18 cellular contexts compared by ENCODE assay signal in genomic region chr11:46492540-46492939, GRCh38.
DNase-seq lines count a peak whose midpoint lies in the region; ATAC-seq and TF ChIP-seq lines count a peak whose summit lies in the region.
"Had no signal": no experiment of that assay in that cellular context is flagged by ENCODE, and none has a peak within 500 bp of the region (broad histone marks: within the 10 kb centered on the region; RNA-seq: fewer than 3 reads in every experiment).

No MANE protein-coding gene starts in this region.

- H4K20me1 ChIP-seq in Loucy (ENCODE audit: insufficient read depth, low read length, poor library complexity, severe bottlenecking) (peaks cover 4% of the 10 kb centered on the region), OCI-LY7 (ENCODE audit: insufficient read depth, low read length) (no peaks in the 10 kb centered on the region)

- H3K79me2 ChIP-seq in Loucy (ENCODE audit: insufficient read depth, low read length) (no peaks in the 10 kb centered on the region), OCI-LY7 (ENCODE audit: insufficient read depth, low read depth, low read length) (no peaks in the 10 kb centered on the region)

- TF ChIP-seq CTCF in Loucy (conservative IDR thresholded peaks at IDR 0.05; ENCODE audit: low read length) = no peak
- TF ChIP-seq CTCF in fibroblast of mammary gland (conservative IDR thresholded peaks at IDR 0.05; ENCODE audit: control insufficient read depth, insufficient read depth, low read depth, low read length) = no peak
- no peak for TF ChIP-seq CTCF in mucosa of descending colon (IDR thresholded peaks at IDR 0.05)
- no peak for TF ChIP-seq CTCF in upper lobe of right lung (IDR thresholded peaks at IDR 0.05)
- no peak for TF ChIP-seq CTCF in OCI-LY7 (conservative IDR thresholded peaks at IDR 0.05; ENCODE audit: low read length)

- H2AFZ ChIP-seq in Loucy (ENCODE audit: low read length) (no peak overlapping the region), OCI-LY7 (ENCODE audit: low read length) (no peak overlapping the region)

- H3K4me1 ChIP-seq in Loucy (ENCODE audit: insufficient read depth, low read length, poor library complexity, severe bottlenecking) (peaks cover 10% of the 10 kb centered on the region), mucosa of descending colon (ENCODE audit: low read depth) (peaks cover 26% of the 10 kb centered on the region), upper lobe of right lung (peaks cover 16% of the 10 kb centered on the region), OCI-LY7 (ENCODE audit: insufficient read depth, low read length, poor library complexity, severe bottlenecking) (no peaks in the 10 kb centered on the region)

- DNase-seq in fibroblast of mammary gland (ENCODE audit: low read depth) = peak; percentile 40
- peak; percentile 67 to 77 (median 70) for DNase-seq in mucosa of descending colon
- no peak for DNase-seq in upper lobe of right lung
- no peak for DNase-seq in anterior cingulate cortex (lab: John Stamatoyannopoulos, UW)
- DNase-seq in OCI-LY7 (ENCODE audit: low spot score) = no peak
- DNase-seq: activated B cell treated with CpG ODN at 0.5 μM for 24 hours; activated CD4-positive, alpha-beta memory T cell treated with anti-CD3 and anti-CD28 coated beads, Interleukin-2, amount 10 ng/mL, durations not matched to agents 7 days and 5 days; endodermal cell; islet precursor cell; mesendoderm; NCI-H1417; NCI-H526 treated with DMSO at 0.1 percent for 48 hours; OCI-M1; T-helper 2 cell; thyroid gland had no signal

- POLR2A ChIA-PET in OCI-LY7 (lab: Charles Lee) = interaction anchor here (0.6 to 1.2 kb wide), 2 partner anchors 15 to 34 kb away, joined by 3 read pairs; no protein-coding TSS in a partner anchor

- no peak overlapping the region for H3K4me3 ChIP-seq in Loucy (ENCODE audit: low read length, poor library complexity, severe bottlenecking)
- H3K4me3 ChIP-seq in fibroblast of mammary gland (ENCODE audit: control insufficient read depth, low read depth, low read length) = no peak overlapping the region
- no peak overlapping the region for H3K4me3 ChIP-seq in mucosa of descending colon
- no peak overlapping the region for H3K4me3 ChIP-seq in upper lobe of right lung
- H3K4me3 ChIP-seq in OCI-LY7 (ENCODE audit: low read depth, low read length, poor library complexity, severe bottlenecking) = no peak overlapping the region
- H3K4me3 ChIP-seq: thyroid gland had no signal

- CTCF ChIA-PET in OCI-LY7 (lab: Charles Lee; ENCODE audit: unreplicated experiment) = no interaction called here

- no peaks in the 10 kb centered on the region for H3K9me2 ChIP-seq in Loucy (replicated peaks; ENCODE audit: low read depth, low read length)
- no peaks in the 10 kb centered on the region for H3K9me2 ChIP-seq in OCI-LY7 (ENCODE audit: insufficient read depth, low read length)

- H3K4me2 ChIP-seq in Loucy (ENCODE audit: low read depth, low read length, poor library complexity, severe bottlenecking) = no peak overlapping the region
- H3K4me2 ChIP-seq in OCI-LY7 (ENCODE audit: low read length) = no peak overlapping the region

- BruUV-seq in OCI-LY7 (replicated peaks; lab: Mats Ljungman, UMichigan) = no TSS peak

- peaks cover 54% of the 10 kb centered on the region; the same call in 1 of the 2 replicates for H3K36me3 ChIP-seq in Loucy (ENCODE audit: insufficient read depth, low read length)
- H3K36me3 ChIP-seq in mucosa of descending colon (ENCODE audit: low read depth) = no peaks in the 10 kb centered on the region
- H3K36me3 ChIP-seq in upper lobe of right lung = peaks cover 38% of the 10 kb centered on the region
- peaks cover 35% of the 10 kb centered on the region; the same call in 1 of the 2 replicates for H3K36me3 ChIP-seq in OCI-LY7 (ENCODE audit: insufficient read depth, low read length)
- H3K36me3 ChIP-seq: thyroid gland had no signal

- intact Hi-C loops in mucosa of descending colon (cut with DNase I, micrococcal nuclease) (loop anchor here in 1 of 2 donors (10.0 kb wide), 1 partner anchor 102 kb away; the partner anchor contains the start of gene AMBRA1), upper lobe of right lung (cut with DNase I) (no loop called here), OCI-LY7 (cut with micrococcal nuclease; ENCODE audit: unreplicated experiment) (no loop called here)

- H3K27ac ChIP-seq in upper lobe of right lung (peak overlapping the region; percentile 48), OCI-LY7 (ENCODE audit: low read depth, low read length, poor library complexity, severe bottlenecking) (no peak overlapping the region)
- H3K27ac ChIP-seq: thyroid gland had no signal

- ATAC-seq in mucosa of descending colon = peak; percentile 95
- peak; percentile 37 for ATAC-seq in upper lobe of right lung
- no peak for ATAC-seq in HG03025 (IDR thresholded peaks at IDR 0.05; ENCODE audit: low FRiP score, unreplicated experiment)
- ATAC-seq: stimulated activated memory B cell treated with anti-CD40 and anti-IgM and Interleukin-4, amounts not matched to agents 10 μg/mL and 1 μg/mL and 100 μg/mL, for 72 hours had no signal

- H3F3A ChIP-seq in Loucy (ENCODE audit: low read depth) = no peaks in the 10 kb centered on the region

- H3K27me3 ChIP-seq in Loucy (ENCODE audit: insufficient read depth, low read length, poor library complexity, severe bottlenecking) (no peaks in the 10 kb centered on the region), upper lobe of right lung (no peaks in the 10 kb centered on the region)
- H3K27me3 ChIP-seq: thyroid gland had no signal

- H3K9me3 ChIP-seq in Loucy (ENCODE audit: insufficient read depth, low read depth, low read length) (no peaks in the 10 kb centered on the region), mucosa of descending colon (no peaks in the 10 kb centered on the region), upper lobe of right lung (no peaks in the 10 kb centered on the region), OCI-LY7 (ENCODE audit: low read length) (no peaks in the 10 kb centered on the region)
- H3K9me3 ChIP-seq: thyroid gland had no signal

- H3K9ac ChIP-seq in Loucy (ENCODE audit: low read depth, low read length, poor library complexity, severe bottlenecking) = peak overlapping the region; percentile 14

Comparison
In these comparisons a context has a peak if more than half of its experiments do, and no peak if none do; other contexts are left out.
1. DNase-seq: peak in fibroblast of mammary gland (single experiment) and mucosa of descending colon (3 of 3); none in upper lobe of right lung (single experiment), anterior cingulate cortex (0 of 58) and OCI-LY7 (single experiment).